Comparison of ENCODE assay signal across 1 cellular context in genomic region chr9:128870128-128870940, GRCh38.
A peak's percentile ranks its signal among the peaks of the same experiment; 100 is the strongest.
TF ChIP-seq lines count a peak whose summit lies in the region.

No MANE protein-coding gene starts in this region.

TF ChIP-seq in K562, 482 proteins besides CTCF, POLR2A, EP300 and RAD21 (continued from another document):
- no peak for TF ChIP-seq ZNF407 (IDR thresholded peaks at IDR 0.05; ENCODE audit: low read depth)
- TF ChIP-seq COPS2 (conservative IDR thresholded peaks at IDR 0.05) = no peak
- TF ChIP-seq MAFK (IDR thresholded peaks at IDR 0.05; ENCODE audit: low read length) = peak; percentile 30; the same call in 1 of the 2 replicates
- 0 out of 2 replicates have a peak, but pooled peaks have one; percentile 23 for TF ChIP-seq LEF1 (IDR thresholded peaks at IDR 0.05)
